Comparison of ENCODE assay signal across 12 cellular contexts in the genomic region with DNA sequence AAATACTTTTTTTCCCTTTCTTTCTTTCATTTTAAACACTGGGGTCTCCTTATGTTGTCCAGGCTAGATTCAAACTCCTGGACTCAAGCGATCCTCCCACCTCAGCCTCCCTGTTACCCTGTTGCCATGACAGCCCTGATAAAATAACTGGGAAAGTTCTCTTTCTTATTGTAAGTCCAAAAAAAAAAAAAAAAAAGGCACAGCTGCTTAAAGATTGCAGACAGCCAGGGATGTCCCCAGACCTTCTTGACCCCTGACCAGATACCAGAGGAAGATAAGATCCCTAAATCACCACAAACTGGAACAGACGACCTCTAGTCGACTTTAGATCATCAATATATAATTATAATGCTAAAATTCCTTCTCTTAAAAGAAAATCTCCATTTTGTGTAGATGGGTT. TPM values are rescaled to one million over a fixed set of nuclear protein-coding genes. Genes with fewer than 3 reads are reported as not detected.
DNase-seq lines count a peak whose midpoint lies in the region; ATAC-seq, FAIRE-seq and TF ChIP-seq lines count a peak whose summit lies in the region.
"Had no signal": no experiment of that assay in that cellular context is flagged by ENCODE, and none has a peak within 500 bp of the region (broad histone marks: within the 10 kb centered on the region; RNA-seq: fewer than 3 reads in every experiment).

No MANE protein-coding gene starts in this region.

- H3F3A ChIP-seq in SK-N-SH (replicated peaks; ENCODE audit: insufficient read depth) (peaks cover 7% of the 10 kb centered on the region), OCI-LY1 (ENCODE audit: insufficient read depth, low read length) (no peaks in the 10 kb centered on the region)

- H3K9me3 ChIP-seq in SK-N-SH (no peaks in the 10 kb centered on the region), OCI-LY1 (ENCODE audit: low read length) (no peaks in the 10 kb centered on the region), parathyroid adenoma (ENCODE audit: control insufficient read depth, low read length) (no peaks in the 10 kb centered on the region)
- H3K9me3 ChIP-seq: thyroid gland had no signal

- DNase-seq in SK-N-SH (no peak), HT-29 (ENCODE audit: low spot score) (no peak), HTR-8/SVneo (ENCODE audit: insufficient read length, low spot score) (no peak)
- DNase-seq: 8988T, NCI-H1436 treated with DMSO at 0.1 percent for 48 hours, thyroid gland had no signal

- intact Hi-C loops in dendritic cell treated with granulocyte-macrophage colony-stimulating factor and Interleukin-4, amounts not matched to agents 40 ng/mL and 50 ng/mL, for 4 days (cut with micrococcal nuclease): loop anchor here (1.0 kb wide), 1 partner anchor 13 kb away; the partner anchor contains the start of gene BST2

- peaks cover 68% of the 10 kb centered on the region for H3K36me3 Mint-ChIP-seq in dendritic cell treated with granulocyte-macrophage colony-stimulating factor and Interleukin-4, amounts not matched to agents 40 ng/mL and 50 ng/mL, for 4 days (ENCODE audit: low read depth)

- peak overlapping the region; percentile 89 for H3K27ac Mint-ChIP-seq in dendritic cell treated with granulocyte-macrophage colony-stimulating factor and Interleukin-4, amounts not matched to agents 40 ng/mL and 50 ng/mL, for 4 days

- POLR2A ChIA-PET in SK-N-SH (lab: Yijun Ruan, JAX): no interaction called here

- H3K79me2 ChIP-seq in SK-N-SH (ENCODE audit: insufficient read depth) (no peaks in the 10 kb centered on the region), OCI-LY1 (ENCODE audit: insufficient read depth, low read length) (no peaks in the 10 kb centered on the region), parathyroid adenoma (no peaks in the 10 kb centered on the region)

- peaks cover 35% of the 10 kb centered on the region for H3K4me1 Mint-ChIP-seq in dendritic cell treated with granulocyte-macrophage colony-stimulating factor and Interleukin-4, amounts not matched to agents 40 ng/mL and 50 ng/mL, for 4 days (ENCODE audit: low read depth)

- H3K27me3 ChIP-seq in SK-N-SH (ENCODE audit: insufficient read depth): no peaks in the 10 kb centered on the region
- no peaks in the 10 kb centered on the region for H3K27me3 ChIP-seq in OCI-LY1 (ENCODE audit: insufficient read depth, low read length)
- no peaks in the 10 kb centered on the region for H3K27me3 ChIP-seq in parathyroid adenoma (ENCODE audit: control insufficient read depth, insufficient read depth, low read length)
- H3K27me3 ChIP-seq: thyroid gland had no signal

- no peak overlapping the region for H3K27ac ChIP-seq in SK-N-SH (ENCODE audit: low read depth in 2 of 2, low read length in 1 of 2)
- no peak overlapping the region for H3K27ac ChIP-seq in OCI-LY1 (ENCODE audit: low read depth, low read length, poor library complexity, severe bottlenecking)
- H3K27ac ChIP-seq in parathyroid adenoma: no peak overlapping the region

- H3K9ac ChIP-seq in SK-N-SH: no peak overlapping the region
- H3K9ac ChIP-seq in OCI-LY1 (ENCODE audit: low read length): peak overlapping the region; percentile 81
- H3K9ac ChIP-seq in parathyroid adenoma: no peak overlapping the region

- no peak for TF ChIP-seq POLR2A in GM18505 (IDR thresholded peaks at IDR 0.05; ENCODE audit: borderline replicate concordance, extremely low read depth, insufficient read depth, insufficient read length)

- TF ChIP-seq RAD21 in SK-N-SH (IDR thresholded peaks at IDR 0.05; ENCODE audit: low read length): no peak

- peak overlapping the region; percentile 87 for H3K4me3 Mint-ChIP-seq in dendritic cell treated with granulocyte-macrophage colony-stimulating factor and Interleukin-4, amounts not matched to agents 40 ng/mL and 50 ng/mL, for 4 days

- CTCF ChIA-PET in SK-N-SH (lab: Yijun Ruan, JAX): interaction anchor here (1.2 to 3.5 kb wide), 4 partner anchors 28 to 52 kb away, joined by 3 to 11 read pairs (median 6); no protein-coding TSS in a partner anchor

- ATAC-seq in SK-N-SH treated with all-trans-retinoic acid at 6 μM for 48 hours (no peak), GM18505 (IDR thresholded peaks at IDR 0.05; ENCODE audit: unreplicated experiment) (no peak)

- H3K36me3 ChIP-seq in SK-N-SH (replicated peaks in 1 of 2; ENCODE audit: control insufficient read depth in 1 of 2, insufficient read depth in 2 of 2, low read length in 1 of 2) (peaks cover 3 to 7% of the 10 kb centered on the region in 2 experiments), OCI-LY1 (ENCODE audit: insufficient read depth, low read length) (peaks cover 8% of the 10 kb centered on the region; the same call in 1 of the 2 replicates), parathyroid adenoma (ENCODE audit: control insufficient read depth, insufficient read depth, low read length) (no peaks in the 10 kb centered on the region)

- H3K4me1 ChIP-seq in SK-N-SH (ENCODE audit: control insufficient read depth in 1 of 2, insufficient read depth in 2 of 2, low read depth in 1 of 2, low read length in 1 of 2) (peaks cover 0 to 8% of the 10 kb centered on the region in 2 experiments; a peak in 1 of 4 replicates), OCI-LY1 (ENCODE audit: insufficient read depth, low read length, severe bottlenecking) (peaks cover 19% of the 10 kb centered on the region), parathyroid adenoma (peaks cover 2% of the 10 kb centered on the region)

- TF ChIP-seq CTCF in SK-N-SH (IDR thresholded peaks at IDR 0.05) (no peak), OCI-LY1 (IDR thresholded peaks at IDR 0.05; ENCODE audit: low read length) (no peak), parathyroid adenoma (IDR thresholded peaks at IDR 0.05) (no peak)

- H3K9me2 ChIP-seq in SK-N-SH (no peaks in the 10 kb centered on the region), OCI-LY1 (ENCODE audit: low read depth, low read length) (no peaks in the 10 kb centered on the region)

- H3K9me3 Mint-ChIP-seq in dendritic cell treated with granulocyte-macrophage colony-stimulating factor and Interleukin-4, amounts not matched to agents 40 ng/mL and 50 ng/mL, for 4 days: no peaks in the 10 kb centered on the region

- no peak for TF ChIP-seq EP300 in SK-N-SH (IDR thresholded peaks at IDR 0.05; ENCODE audit: borderline replicate concordance in 1 of 2, low read depth in 1 of 2, low read length in 1 of 2)

- WGBS in SK-N-SH (ENCODE audit: low lambda C conversion rate): 79% methylated on average over 3 of the region's 3 CpGs

- H3K4me3 ChIP-seq in SK-N-SH (ENCODE audit: low read depth in 2 of 2, low read length in 1 of 2): peak overlapping the region in 1 of 2 experiments; percentile 75; a peak in 2 of 4 replicates
- peak overlapping the region; percentile 86 for H3K4me3 ChIP-seq in OCI-LY1 (ENCODE audit: low read depth, low read length, poor library complexity, severe bottlenecking)
- no peak overlapping the region for H3K4me3 ChIP-seq in parathyroid adenoma (ENCODE audit: low read depth, low read length)

- H3K27me3 Mint-ChIP-seq in dendritic cell treated with granulocyte-macrophage colony-stimulating factor and Interleukin-4, amounts not matched to agents 40 ng/mL and 50 ng/mL, for 4 days: no peaks in the 10 kb centered on the region

- H2AFZ ChIP-seq in SK-N-SH (ENCODE audit: low read depth) (peak overlapping the region; percentile 99; the same call in 1 of the 2 replicates), OCI-LY1 (ENCODE audit: low read length) (no peak overlapping the region), parathyroid adenoma (peak overlapping the region; percentile 91)

- no peak for FAIRE-seq in HTR-8/SVneo (lab: Jason Lieb, UNC)

- H4K20me1 ChIP-seq in SK-N-SH (ENCODE audit: insufficient read depth) (no peaks in the 10 kb centered on the region), OCI-LY1 (ENCODE audit: insufficient read depth, low read length) (no peaks in the 10 kb centered on the region)

- H3K4me2 ChIP-seq in SK-N-SH (peak overlapping the region; percentile 83), OCI-LY1 (ENCODE audit: low read length) (peak overlapping the region; percentile 71), parathyroid adenoma (ENCODE audit: low read length) (peak overlapping the region; percentile 76)

TF ChIP-seq in SK-N-SH, 30 proteins besides CTCF, POLR2A, EP300 and RAD21 (continues in another document):
- TF ChIP-seq FOSL2 (IDR thresholded peaks at IDR 0.05; ENCODE audit: borderline replicate concordance, low read depth): no peak
- no peak for TF ChIP-seq TCF12 (IDR thresholded peaks at IDR 0.05)
- no peak for TF ChIP-seq JUND (IDR thresholded peaks at IDR 0.05)
- no peak for TF ChIP-seq FOXJ3 (CRISPR knock-in tag; IDR thresholded peaks at IDR 0.05)

TF ChIP-seq in SK-N-SH treated with all-trans-retinoic acid at 6 μM for 48 hours, 23 proteins besides CTCF, POLR2A, EP300 and RAD21 (continues in another document):
- TF ChIP-seq ZNF8 (CRISPR knock-in tag; IDR thresholded peaks at IDR 0.05) (no peak), BACH2 (CRISPR knock-in tag; IDR thresholded peaks at IDR 0.05; ENCODE audit: borderline replicate concordance) (no peak), ZFP3 (CRISPR knock-in tag; IDR thresholded peaks at IDR 0.05) (no peak), ZFP30 (CRISPR knock-in tag; IDR thresholded peaks at IDR 0.05) (no peak)

RNA-seq across cellular contexts. Expression of gene MVB12A, which starts 1.1 kb away (rescaled TPM):
- 63.0 and 63.9 TPM in 2 replicates for polyA plus RNA-seq in SK-N-SH (2012; rRNA removed)
- polyA plus RNA-seq in SK-N-SH (2012; cell fraction: cytosol; rRNA removed): 24.9 and 43.9 TPM in 2 replicates
- polyA plus RNA-seq in SK-N-SH (2012; cell fraction: nucleus; rRNA removed): 80.2 and 102 TPM in 2 replicates
- total RNA-seq in HT-29 (2014; rRNA removed; shearing (Covaris generic)): 59.0 and 77.0 TPM in 2 replicates

RNA-seq across cellular contexts. Expression of gene BST2, which starts 13.3 kb away (rescaled TPM):
- polyA plus RNA-seq in SK-N-SH (2012; rRNA removed): 5.7 and 5.9 TPM in 2 replicates
- polyA plus RNA-seq in SK-N-SH (2012; cell fraction: cytosol; rRNA removed): 4.8 and 6.0 TPM in 2 replicates
- polyA plus RNA-seq in SK-N-SH (2012; cell fraction: nucleus; rRNA removed): 1.4 and 2.9 TPM in 2 replicates
- total RNA-seq in HT-29 (2014; rRNA removed; shearing (Covaris generic)): 134 and 172 TPM in 2 replicates

RNA-seq across cellular contexts. Expression of gene CCDC194, which starts 24.7 kb away (rescaled TPM):
- not detected in 2 replicates for polyA plus RNA-seq in SK-N-SH (2012; rRNA removed)
- not detected in 2 replicates for polyA plus RNA-seq in SK-N-SH (2012; cell fraction: cytosol; rRNA removed)
- polyA plus RNA-seq in SK-N-SH (2012; cell fraction: nucleus; rRNA removed): 0.08 TPM in 1 of 2 replicates, not detected in the other
- 0.81 and 1.6 TPM in 2 replicates for total RNA-seq in HT-29 (2014; rRNA removed; shearing (Covaris generic))
- total RNA-seq: SK-MEL-5, thyroid gland had no signal

RNA-seq across cellular contexts. Expression of gene TMEM221, which starts 29.8 kb away (rescaled TPM):
- 0.41 and 0.62 TPM in 2 replicates for polyA plus RNA-seq in SK-N-SH (2012; rRNA removed)
- polyA plus RNA-seq in SK-N-SH (2012; cell fraction: cytosol; rRNA removed): 0.22 and 0.30 TPM in 2 replicates
- polyA plus RNA-seq in SK-N-SH (2012; cell fraction: nucleus; rRNA removed): 0.56 and 0.60 TPM in 2 replicates
- total RNA-seq in HT-29 (2014; rRNA removed; shearing (Covaris generic)): not detected in 2 replicates

RNA-seq across cellular contexts. Expression of gene PLVAP, which starts 41.6 kb away (rescaled TPM):
- polyA plus RNA-seq in SK-N-SH (2012; rRNA removed): not detected in 2 replicates
- polyA plus RNA-seq in SK-N-SH (2012; cell fraction: cytosol; rRNA removed): not detected in 2 replicates
- not detected in 2 replicates for polyA plus RNA-seq in SK-N-SH (2012; cell fraction: nucleus; rRNA removed)
- not detected in 2 replicates for total RNA-seq in HT-29 (2014; rRNA removed; shearing (Covaris generic))
- total RNA-seq: SK-MEL-5 had no signal
